Comparison of ENCODE assay signal across 6 cellular contexts in genomic region chr11:308740-309557, GRCh38. TPM values are rescaled to one million over a fixed set of nuclear protein-coding genes. Genes with fewer than 3 reads are reported as not detected.
DNase-seq lines count a peak whose midpoint lies in the region; ATAC-seq, FAIRE-seq and TF ChIP-seq lines count a peak whose summit lies in the region.
"Not testable (repeated sequence)": the region's sequence is repeated elsewhere in the genome, so short reads cannot be mapped to it uniquely, and the experiment has no call there.

No MANE protein-coding gene starts in this region.

- peak overlapping the region; percentile 97 for H3K4me3 Mint-ChIP-seq in activated CD4-positive, alpha-beta T cell treated with anti-CD3 and anti-CD28 coated beads, Interleukin-2, amount 10 ng/mL, durations not matched to agents 24 days and 14 days
- peak overlapping the region; percentile 85 for H3K4me3 Mint-ChIP-seq in central memory CD8-positive, alpha-beta T cell

- H3K9me3 Mint-ChIP-seq in activated CD4-positive, alpha-beta T cell treated with anti-CD3 and anti-CD28 coated beads, Interleukin-2, amount 10 ng/mL, durations not matched to agents 24 days and 14 days; central memory CD8-positive, alpha-beta T cell: not testable (repeated sequence)

- not testable (repeated sequence) for H3K9ac ChIP-seq in iPS-15b (ENCODE audit: low read depth, low read length)

- H3K36me3 ChIP-seq in HEK293 (ENCODE audit: control insufficient read depth in 2 of 2, insufficient read depth in 1 of 2, low read length in 2 of 2); iPS-15b (ENCODE audit: control insufficient read depth, insufficient read depth, low read length); pancreas; urinary bladder (ENCODE audit: insufficient read depth): not testable (repeated sequence)

- H3K27me3 Mint-ChIP-seq in activated CD4-positive, alpha-beta T cell treated with anti-CD3 and anti-CD28 coated beads, Interleukin-2, amount 10 ng/mL, durations not matched to agents 24 days and 14 days; central memory CD8-positive, alpha-beta T cell: not testable (repeated sequence)

- intact Hi-C loops in activated CD4-positive, alpha-beta T cell treated with anti-CD3 and anti-CD28 coated beads, Interleukin-2, amount 10 ng/mL, durations not matched to agents 24 days and 14 days (cut with micrococcal nuclease) = loop anchor here (2.0 to 5.0 kb wide), 3 partner anchors 72 to 208 kb away; partner anchors contain the start of genes PSMD13 and SIRT3
- intact Hi-C loops in pancreas (cut with DNase I) = loop anchor here in 2 of 3 donors (5.0 to 10.0 kb wide), 2 partner anchors 43 to 46 kb away; no protein-coding TSS in a partner anchor

- not testable (repeated sequence) for FAIRE-seq in pancreas (lab: Jason Lieb, UNC)

- ATAC-seq in central memory CD8-positive, alpha-beta T cell (replicated peaks; ENCODE audit: extremely low read depth, poor library complexity, severe bottlenecking) = peak; percentile 2
- not testable (repeated sequence) for ATAC-seq in pancreas

- not testable (repeated sequence) for H3K4me1 ChIP-seq in HEK293 (ENCODE audit: control insufficient read depth, insufficient read depth, low read length); pancreas; urinary bladder (ENCODE audit: insufficient read depth)
- H3K4me1 ChIP-seq in iPS-15b (ENCODE audit: control insufficient read depth, insufficient read depth, low read length) = peaks cover 47% of the 10 kb centered on the region

- peaks cover 44% of the 10 kb centered on the region for H3K4me1 Mint-ChIP-seq in activated CD4-positive, alpha-beta T cell treated with anti-CD3 and anti-CD28 coated beads, Interleukin-2, amount 10 ng/mL, durations not matched to agents 24 days and 14 days
- H3K4me1 Mint-ChIP-seq in central memory CD8-positive, alpha-beta T cell = peaks cover 58% of the 10 kb centered on the region

- TF ChIP-seq CTCF in HEK293 (tag by site-specific recombination; IDR thresholded peaks at IDR 0.05); pancreas (IDR thresholded peaks at IDR 0.05): not testable (repeated sequence)

- not testable (repeated sequence) for H3K9me3 ChIP-seq in HEK293 (ENCODE audit: control insufficient read depth, insufficient read depth, low read depth, low read length); iPS-15b (ENCODE audit: control insufficient read depth, insufficient read depth, low read length); pancreas

- peak overlapping the region; percentile 99 for H3K27ac Mint-ChIP-seq in activated CD4-positive, alpha-beta T cell treated with anti-CD3 and anti-CD28 coated beads, Interleukin-2, amount 10 ng/mL, durations not matched to agents 24 days and 14 days
- peak overlapping the region; percentile 93 for H3K27ac Mint-ChIP-seq in central memory CD8-positive, alpha-beta T cell (ENCODE audit: low read depth)

- POLR2A ChIA-PET in HEK293 (lab: Yijun Ruan, JAX) = interaction anchor here (0.9 kb wide), 1 partner anchor 65 kb away, joined by 6 read pairs; no protein-coding TSS in a partner anchor

- H3K27ac ChIP-seq in HEK293 (ENCODE audit: extremely low read depth, low read depth, low read length) = not testable (repeated sequence)
- H3K27ac ChIP-seq in pancreas (peak overlapping the region in 3 of 4 donors; percentile 32 to 84 (median 76)), urinary bladder (ENCODE audit: low read depth) (peak overlapping the region; percentile 62)

- 66 to 68% methylated on average over 19 to 22 of the region's 22 CpGs for WGBS in pancreas, 2 donors
- 44% methylated on average over 22 of the region's 22 CpGs for WGBS in urinary bladder

- peaks cover 25% of the 10 kb centered on the region for H3K36me3 Mint-ChIP-seq in activated CD4-positive, alpha-beta T cell treated with anti-CD3 and anti-CD28 coated beads, Interleukin-2, amount 10 ng/mL, durations not matched to agents 24 days and 14 days (ENCODE audit: low read depth)
- peaks cover 31% of the 10 kb centered on the region for H3K36me3 Mint-ChIP-seq in central memory CD8-positive, alpha-beta T cell (ENCODE audit: insufficient read depth)

- CTCF ChIA-PET in HEK293 (lab: Yijun Ruan, JAX) = interaction anchor here (0.6 to 1.6 kb wide), 7 partner anchors 8 to 59 kb away, joined by 3 to 6 read pairs (median 4); partner anchors contain the start of gene IFITM3

- DNase-seq in activated CD4-positive, alpha-beta T cell treated with anti-CD3 and anti-CD28 coated beads, Interleukin-2, amount 10 ng/mL, durations not matched to agents 24 days and 14 days = peak; percentile 83
- DNase-seq in central memory CD8-positive, alpha-beta T cell (ENCODE audit: low spot score in 2 of 2) = not testable (repeated sequence)
- peak in 3 of 6 donors; percentile 2 to 21 (median 20) for DNase-seq in pancreas

- H3K27me3 ChIP-seq in iPS-15b (ENCODE audit: control insufficient read depth, insufficient read depth, low read length); pancreas: not testable (repeated sequence)

- not testable (repeated sequence) for H3K4me3 ChIP-seq in HEK293 (ENCODE audit: low read depth, low read length)
- H3K4me3 ChIP-seq in iPS-15b (ENCODE audit: low read depth, low read length) = peak overlapping the region; percentile 43
- peak overlapping the region in 3 of 4 donors; percentile 2 to 49 (median 23) for H3K4me3 ChIP-seq in pancreas
- H3K4me3 ChIP-seq in urinary bladder (ENCODE audit: low read depth, low read length) = peak overlapping the region; percentile 28

TF ChIP-seq in HEK293, 187 proteins besides CTCF, POLR2A, EP300 and RAD21:
- TF ChIP-seq KLF1 (tag by site-specific recombination; IDR thresholded peaks at IDR 0.05) = peak; percentile 32; the same call in 1 of the 2 replicates

RNA-seq across cellular contexts. Expression of gene IFITM2, which starts 1.3 kb away (rescaled TPM):
- total RNA-seq in activated CD4-positive, alpha-beta T cell treated with anti-CD3 and anti-CD28 coated beads, Interleukin-2, amount 10 ng/mL, durations not matched to agents 24 days and 14 days = 659 and 674 TPM in 2 replicates
- total RNA-seq in pancreas = 100 to 1,000 TPM in 2 of 6 donors, 10 to 100 TPM in 4; 32.1 to 120 (median 63.6) TPM
- polyA plus RNA-seq in pancreas = 100 to 1,000 TPM; 169 to 182 TPM
- 14.8 TPM for total RNA-seq in urinary bladder
- 765 TPM for polyA plus RNA-seq in urinary bladder

RNA-seq across cellular contexts. Expression of gene IFITM1, which starts 4.9 kb away (rescaled TPM):
- 241 and 256 TPM in 2 replicates for total RNA-seq in activated CD4-positive, alpha-beta T cell treated with anti-CD3 and anti-CD28 coated beads, Interleukin-2, amount 10 ng/mL, durations not matched to agents 24 days and 14 days
- total RNA-seq in pancreas = 10 to 100 TPM in 5 of 6 donors, 1 to 10 TPM in 1; 10.0 to 45.2 (median 18.9) TPM
- polyA plus RNA-seq in pancreas = 10 to 100 TPM; 40.7 to 54.5 TPM
- 20.9 TPM for total RNA-seq in urinary bladder
- polyA plus RNA-seq in urinary bladder = 599 TPM

RNA-seq across cellular contexts. Expression of gene IFITM5, which starts 9.6 kb away (rescaled TPM):
- not detected in 2 replicates for total RNA-seq in activated CD4-positive, alpha-beta T cell treated with anti-CD3 and anti-CD28 coated beads, Interleukin-2, amount 10 ng/mL, durations not matched to agents 24 days and 14 days
- not detected for total RNA-seq in pancreas
- 1 to 10 TPM in 1 of 2 donors, under 1 TPM in 1; 0.56 to 1.2 TPM for polyA plus RNA-seq in pancreas
- not detected for total RNA-seq in urinary bladder
- polyA plus RNA-seq in urinary bladder = not detected

RNA-seq across cellular contexts. Expression of gene IFITM3, which starts 11.7 kb away (rescaled TPM):
- total RNA-seq in activated CD4-positive, alpha-beta T cell treated with anti-CD3 and anti-CD28 coated beads, Interleukin-2, amount 10 ng/mL, durations not matched to agents 24 days and 14 days = 5.0 and 6.0 TPM in 2 replicates
- total RNA-seq in pancreas (100 to 1,000 TPM in 4 of 6 donors, 10 to 100 TPM in 2; 86.4 to 292 (median 135) TPM), urinary bladder (43.2 TPM)
- polyA plus RNA-seq in pancreas (100 to 1,000 TPM; 300 to 429 TPM), urinary bladder (2,675 TPM)

RNA-seq across cellular contexts. Expression of gene PGGHG, which starts 20.0 kb away (rescaled TPM):
- total RNA-seq in activated CD4-positive, alpha-beta T cell treated with anti-CD3 and anti-CD28 coated beads, Interleukin-2, amount 10 ng/mL, durations not matched to agents 24 days and 14 days = 136 and 142 TPM in 2 replicates
- 100 to 1,000 TPM in 4 of 6 donors, 10 to 100 TPM in 1, 1 to 10 TPM in 1; 8.9 to 534 (median 198) TPM for total RNA-seq in pancreas
- polyA plus RNA-seq in pancreas = 1,000 to 10,000 TPM; 1,516 to 4,700 TPM
- total RNA-seq in urinary bladder = 9.5 TPM
- polyA plus RNA-seq in urinary bladder = 36.3 TPM
